ENCODE assay signal across 1 cellular context in genomic region chr3:99686469-99686868, GRCh38.
TF ChIP-seq lines count a peak whose summit lies in the region.

No MANE protein-coding gene starts in this region.

TF ChIP-seq in HepG2, 621 proteins besides CTCF, POLR2A, EP300 and RAD21 (continued from another document):
- TF ChIP-seq ZNF280B (CRISPR knock-in tag; IDR thresholded peaks at IDR 0.05; ENCODE audit: borderline replicate concordance) (no peak), PAF1 (CRISPR knock-in tag; IDR thresholded peaks at IDR 0.05) (no peak), NCOR1 (IDR thresholded peaks at IDR 0.05; ENCODE audit: borderline replicate concordance, low read length) (no peak), MBNL3 (CRISPR knock-in tag; conservative IDR thresholded peaks at IDR 0.05) (no peak)
TF ChIP-seq in HepG2: peak in this region for 0.
